In the genomic region with DNA sequence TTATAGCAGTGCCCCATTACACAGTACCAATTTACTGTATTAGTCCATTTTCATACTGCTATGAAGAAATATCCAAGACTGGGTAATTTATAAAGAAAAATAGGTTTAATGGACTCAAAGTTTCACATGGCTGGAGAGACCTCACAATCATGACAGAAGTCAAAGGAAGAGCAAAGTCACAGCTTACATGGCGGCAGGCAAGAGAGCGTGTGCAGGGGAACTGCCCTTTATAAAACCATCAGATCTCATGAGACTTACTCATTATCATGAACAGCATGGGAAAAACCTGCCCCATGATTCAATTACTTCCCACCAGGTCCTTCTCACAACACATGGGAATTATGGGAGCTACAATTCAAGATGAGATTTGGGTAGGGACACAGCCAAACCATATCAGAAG, we compare ENCODE assay signal across 5 cellular contexts. TPM values are rescaled to one million over a fixed set of nuclear protein-coding genes. Genes with fewer than 3 reads are reported as not detected.
"Had no signal": no experiment of that assay in that cellular context is flagged by ENCODE, and none has a peak within 500 bp of the region (broad histone marks: within the 10 kb centered on the region; RNA-seq: fewer than 3 reads in every experiment).

No MANE protein-coding gene starts in this region.

RNA-seq across cellular contexts. Expression of a gene that starts 50.1 kb away (rescaled TPM):
- total RNA-seq: HT-29, HT1080, IMR-90, K562 had no signal
- polyA plus RNA-seq: IgD-negative memory B cell, IMR-90, K562 had no signal
